1 cellular context compared by ENCODE assay signal in genomic region chr6:159109391-159109790, GRCh38.
TF ChIP-seq lines count a peak whose summit lies in the region.

No MANE protein-coding gene starts in this region.

TF ChIP-seq in HepG2, 621 proteins besides CTCF, POLR2A, EP300 and RAD21:
- TF ChIP-seq NCOR1 (IDR thresholded peaks at IDR 0.05; ENCODE audit: borderline replicate concordance, low read length) (no peak), ZNF766 (CRISPR knock-in tag; IDR thresholded peaks at IDR 0.05; ENCODE audit: borderline replicate concordance) (no peak), ZNF558 (CRISPR knock-in tag; IDR thresholded peaks at IDR 0.05; ENCODE audit: borderline replicate concordance) (no peak), MAFF (IDR thresholded peaks at IDR 0.05; ENCODE audit: low read depth, low read length) (no peak), FLYWCH1 (CRISPR knock-in tag; IDR thresholded peaks at IDR 0.05) (no peak), GMEB2 (CRISPR knock-in tag; IDR thresholded peaks at IDR 0.05; ENCODE audit: low read depth) (no peak)
